In the genomic region with DNA sequence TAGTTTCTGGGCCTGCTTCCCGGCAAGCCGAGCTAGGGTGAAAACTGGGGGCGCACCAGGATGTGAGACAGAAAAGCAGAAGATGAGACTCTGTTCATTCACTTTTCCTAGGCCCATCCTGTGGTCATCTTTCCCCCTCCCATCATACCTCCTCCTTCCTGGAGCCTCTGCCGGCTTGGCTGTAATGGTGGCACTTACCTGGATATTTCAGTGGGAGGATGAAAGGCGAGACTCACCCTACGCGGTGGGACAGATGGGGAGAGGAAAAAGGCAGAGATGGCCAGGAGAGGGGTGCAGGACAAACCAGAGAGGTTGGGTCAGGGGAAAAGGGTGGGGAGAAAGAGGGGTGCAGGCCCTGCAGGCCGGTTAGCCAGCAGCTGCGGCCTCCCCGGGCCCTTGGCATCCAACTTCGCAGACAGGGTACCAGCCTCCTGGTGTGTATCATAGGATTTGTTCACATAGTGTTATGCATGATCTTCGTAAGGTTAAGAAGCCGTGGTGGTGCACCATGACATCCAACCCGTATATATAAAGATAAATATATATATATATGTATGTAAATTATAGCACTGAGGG, we compare ENCODE assay signal across 29 cellular contexts. TPM values are rescaled to one million over a fixed set of nuclear protein-coding genes. Genes with fewer than 3 reads are reported as not detected.
"Had no signal": no experiment of that assay in that cellular context is flagged by ENCODE, and none has a peak within 500 bp of the region (broad histone marks: within the 10 kb centered on the region; RNA-seq: fewer than 3 reads in every experiment).

No MANE protein-coding gene starts in this region.

- H3K9me3 ChIP-seq: heart right ventricle, lower lobe of right lung, mucosa of descending colon, spleen, tibial nerve had no signal

- H3K4me3 ChIP-seq: heart right ventricle, lower lobe of right lung, mucosa of descending colon, spleen, tibial nerve had no signal

- H3K27me3 ChIP-seq: heart right ventricle, spleen, tibial nerve had no signal

- H3K4me3 Mint-ChIP-seq: activated CD4-positive, alpha-beta memory T cell treated with anti-CD3 and anti-CD28 coated beads for 36 hours; activated CD4-positive, alpha-beta T cell treated with anti-CD3 and anti-CD28 coated beads, Interleukin-2, amount 10 ng/mL, durations not matched to agents 24 days and 14 days; activated T-cell treated with anti-CD3 and anti-CD28 coated beads, Interleukin-2, amount 50 U/mL, for 24 hours; central memory CD8-positive, alpha-beta T cell had no signal

- H3K4me1 Mint-ChIP-seq: activated CD4-positive, alpha-beta T cell treated with anti-CD3 and anti-CD28 coated beads, Interleukin-2, amount 10 ng/mL, durations not matched to agents 24 days and 14 days had no signal

- H3K9ac ChIP-seq: parathyroid adenoma had no signal

- H3K36me3 Mint-ChIP-seq: activated CD4-positive, alpha-beta memory T cell treated with anti-CD3 and anti-CD28 coated beads for 36 hours had no signal

- H3K27ac ChIP-seq: lower lobe of right lung, parathyroid adenoma, spleen had no signal

- H3K27ac Mint-ChIP-seq: activated CD4-positive, alpha-beta memory T cell treated with anti-CD3 and anti-CD28 coated beads for 36 hours; activated CD4-positive, alpha-beta T cell treated with anti-CD3 and anti-CD28 coated beads, Interleukin-2, amount 10 ng/mL, durations not matched to agents 24 days and 14 days; activated T-cell treated with anti-CD3 and anti-CD28 coated beads, Interleukin-2, amount 50 U/mL, for 24 hours; nephron progenitor cell had no signal

- FAIRE-seq: colon, TTC549 had no signal

- H3K9me3 Mint-ChIP-seq: activated CD4-positive, alpha-beta memory T cell treated with anti-CD3 and anti-CD28 coated beads for 36 hours; activated CD4-positive, alpha-beta T cell treated with anti-CD3 and anti-CD28 coated beads, Interleukin-2, amount 10 ng/mL, durations not matched to agents 24 days and 14 days; activated T-cell treated with anti-CD3 and anti-CD28 coated beads, Interleukin-2, amount 50 U/mL, for 24 hours; central memory CD8-positive, alpha-beta T cell; nephron progenitor cell had no signal

- H2AFZ ChIP-seq: parathyroid adenoma had no signal

- H3K79me2 ChIP-seq: parathyroid adenoma had no signal

- DNase-seq: activated CD4-positive, alpha-beta memory T cell treated with anti-CD3 and anti-CD28 coated beads for 36 hours; activated CD4-positive, alpha-beta T cell treated with anti-CD3 and anti-CD28 coated beads, Interleukin-2, amount 10 ng/mL, durations not matched to agents 24 days and 14 days; activated CD4-positive, CD25-positive, alpha-beta regulatory T cell treated with anti-CD3 and anti-CD28 coated beads, Interleukin-2, amount 50 U/mL, for 72 hours; activated CD8-positive, alpha-beta memory T cell treated with anti-CD3 and anti-CD28 coated beads, Interleukin-2, amount 50 U/mL, for 48 hours; activated gamma-delta T cell treated with Interleukin-2 at 50 U/mL for 16 hours; activated naive CD4-positive, alpha-beta T cell treated with anti-CD3 and anti-CD28 coated beads, Interleukin-2, amount 50 U/mL, for 16 hours; activated T-cell treated with anti-CD3 and anti-CD28 coated beads, Interleukin-2, amount 50 U/mL, for 24 hours; amniotic stem cell; dermis blood vessel endothelial cell; effector CD8-positive, alpha-beta T cell; erythroblast; foreskin fibroblast; heart right ventricle; lower lobe of right lung; mesendoderm; mucosa of descending colon; nephron progenitor cell; occipital lobe; spleen; stimulated activated naive CD4-positive, alpha-beta T cell treated with Interleukin-2 at 50 U/mL for 16 hours had no signal

- H3K27me3 Mint-ChIP-seq: activated CD4-positive, alpha-beta memory T cell treated with anti-CD3 and anti-CD28 coated beads for 36 hours; activated T-cell treated with anti-CD3 and anti-CD28 coated beads, Interleukin-2, amount 50 U/mL, for 24 hours; central memory CD8-positive, alpha-beta T cell had no signal

- ATAC-seq: heart right ventricle, lower lobe of right lung, mucosa of descending colon, right cardiac atrium had no signal

RNA-seq across cellular contexts. Expression of a gene that starts 41.5 kb away (rescaled TPM):
- total RNA-seq: activated CD4-positive, alpha-beta memory T cell treated with anti-CD3 and anti-CD28 coated beads for 36 hours; activated CD4-positive, alpha-beta T cell treated with anti-CD3 and anti-CD28 coated beads, Interleukin-2, amount 10 ng/mL, durations not matched to agents 24 days and 14 days; activated CD8-positive, alpha-beta memory T cell treated with anti-CD3 and anti-CD28 coated beads for 36 hours; occipital lobe; T-helper 1 cell treated with Interleukin-12 subunit alpha and Interleukin-12 subunit beta and Interleukin-4 antibody, amounts not matched to agents 30 ng/mL and 1 ng/mL, for 36 hours; temporal lobe had no signal
